ENCODE assay signal across 8 cellular contexts in the genomic region with DNA sequence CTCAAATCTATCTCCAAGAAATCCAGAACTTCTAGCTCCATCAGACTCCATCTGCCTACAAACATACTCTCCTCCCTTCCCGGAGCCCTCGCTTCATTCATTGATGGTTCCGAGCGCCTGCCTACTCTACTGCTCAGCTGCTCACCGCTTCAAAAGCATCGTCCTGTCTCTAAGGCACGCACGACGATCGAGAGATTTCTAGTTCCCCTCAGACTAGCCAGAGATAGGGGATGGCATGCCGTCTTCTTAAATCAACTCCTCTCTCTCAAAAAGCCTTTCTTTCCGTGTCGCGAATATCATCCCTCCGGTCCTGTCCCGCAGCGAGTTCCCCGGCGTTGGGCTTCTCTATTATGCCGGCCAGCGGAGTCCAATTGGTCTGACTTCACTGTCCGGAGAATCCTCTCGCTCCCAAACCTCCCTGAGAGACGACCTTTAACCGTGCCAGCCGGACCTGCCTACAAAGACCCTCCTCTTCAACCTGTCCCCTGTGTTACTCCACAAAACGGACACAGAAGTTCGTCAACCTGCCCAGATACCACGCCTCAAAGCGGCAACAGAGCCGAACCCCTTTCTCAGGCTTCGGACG. TPM values are rescaled to one million over a fixed set of nuclear protein-coding genes. Genes with fewer than 3 reads are reported as not detected.
DNase-seq lines count a peak whose midpoint lies in the region; ATAC-seq lines count a peak whose summit lies in the region.

No MANE protein-coding gene starts in this region.

- H3K27ac Mint-ChIP-seq in dendritic cell treated with granulocyte-macrophage colony-stimulating factor and Interleukin-4, amounts not matched to agents 40 ng/mL and 50 ng/mL, for 4 days = peak overlapping the region; percentile 96

- no peaks in the 10 kb centered on the region for H3K27me3 ChIP-seq in mononuclear cell (ENCODE audit: insufficient read depth, low read length)

- peak; percentile 39 for DNase-seq in activated naive CD4-positive, alpha-beta T cell treated with Interleukin-2 at 50 U/mL for 16 hours
- no peak for DNase-seq in activated naive CD4-positive, alpha-beta T cell (lab: John Stamatoyannopoulos, UW)
- DNase-seq in RKO (ENCODE audit: low spot score) = peak; percentile 52
- no peak for DNase-seq in foreskin melanocyte
- no peak for DNase-seq in sciatic nerve (ENCODE audit: low spot score)
- DNase-seq in HK-2 (ENCODE audit: unreplicated experiment) = no peak

- no peaks in the 10 kb centered on the region for H3K9me3 Mint-ChIP-seq in dendritic cell treated with granulocyte-macrophage colony-stimulating factor and Interleukin-4, amounts not matched to agents 40 ng/mL and 50 ng/mL, for 4 days

- intact Hi-C loops in dendritic cell treated with granulocyte-macrophage colony-stimulating factor and Interleukin-4, amounts not matched to agents 40 ng/mL and 50 ng/mL, for 4 days (cut with micrococcal nuclease) = loop anchor here (2.0 kb wide), 1 partner anchor 16 kb away; no protein-coding TSS in a partner anchor
- intact Hi-C loops in sciatic nerve (cut with DNase I) = no loop called here

- no peaks in the 10 kb centered on the region for H3K27me3 Mint-ChIP-seq in dendritic cell treated with granulocyte-macrophage colony-stimulating factor and Interleukin-4, amounts not matched to agents 40 ng/mL and 50 ng/mL, for 4 days

- peaks cover 28% of the 10 kb centered on the region for H3K4me1 ChIP-seq in mononuclear cell (ENCODE audit: insufficient read depth, low read length)

- H3K4me1 Mint-ChIP-seq in dendritic cell treated with granulocyte-macrophage colony-stimulating factor and Interleukin-4, amounts not matched to agents 40 ng/mL and 50 ng/mL, for 4 days (ENCODE audit: low read depth) = peaks cover 49% of the 10 kb centered on the region

- H3K9me3 ChIP-seq in mononuclear cell (ENCODE audit: low read depth, low read length) = no peaks in the 10 kb centered on the region

- peak overlapping the region; percentile 98 for H3K4me3 Mint-ChIP-seq in dendritic cell treated with granulocyte-macrophage colony-stimulating factor and Interleukin-4, amounts not matched to agents 40 ng/mL and 50 ng/mL, for 4 days

- peaks cover 86% of the 10 kb centered on the region for H3K36me3 Mint-ChIP-seq in dendritic cell treated with granulocyte-macrophage colony-stimulating factor and Interleukin-4, amounts not matched to agents 40 ng/mL and 50 ng/mL, for 4 days (ENCODE audit: low read depth)

- no peak for ATAC-seq in sciatic nerve

- peak overlapping the region; percentile 72 for H3K4me3 ChIP-seq in mononuclear cell (ENCODE audit: low read length)

RNA-seq across cellular contexts. Expression of a gene that starts 0.6 kb away (rescaled TPM):
- total RNA-seq in mononuclear cell (2,066 TPM), sciatic nerve (811 TPM)

RNA-seq across cellular contexts. Expression of a gene that starts 18.2 kb away (rescaled TPM):
- 3.3 TPM for total RNA-seq in mononuclear cell
- total RNA-seq in sciatic nerve = 20.7 TPM

RNA-seq across cellular contexts. Expression of a gene that starts 26.5 kb away (rescaled TPM):
- total RNA-seq in mononuclear cell = 281 TPM
- 2,773 TPM for total RNA-seq in sciatic nerve

RNA-seq across cellular contexts. Expression of a gene that starts 28.6 kb away (rescaled TPM):
- total RNA-seq in mononuclear cell = 102 TPM
- total RNA-seq in sciatic nerve = 86.6 TPM

RNA-seq across cellular contexts. Expression of a gene that starts 39.5 kb away (rescaled TPM):
- total RNA-seq in mononuclear cell = 32.2 TPM
- total RNA-seq in sciatic nerve = 113 TPM

Comparison
In these comparisons a context has a peak if more than half of its experiments do, and no peak if none do; other contexts are left out.
1. DNase-seq: peak in activated naive CD4-positive, alpha-beta T cell treated with Interleukin-2 at 50 U/mL for 16 hours (single experiment) and RKO (single experiment); none in activated naive CD4-positive, alpha-beta T cell (0 of 4), foreskin melanocyte (single experiment), sciatic nerve (single experiment) and HK-2 (single experiment).